In genomic region chr17:16437083-16437482, GRCh38 we compare ENCODE assay signal across 22 cellular contexts. TPM values are rescaled to one million over a fixed set of nuclear protein-coding genes. Genes with fewer than 3 reads are reported as not detected.
A peak's percentile ranks its signal among the peaks of the same experiment; 100 is the strongest.
DNase-seq lines count a peak whose midpoint lies in the region; ATAC-seq and TF ChIP-seq lines count a peak whose summit lies in the region.
"Had no signal": no experiment of that assay in that cellular context is flagged by ENCODE, and none has a peak within 500 bp of the region (broad histone marks: within the 10 kb centered on the region; RNA-seq: fewer than 3 reads in every experiment).

No MANE protein-coding gene starts in this region.

- H3K4me3 ChIP-seq in NB4 (ENCODE audit: low read depth, low read length) = no peak overlapping the region
- H3K4me3 ChIP-seq in osteoblast (ENCODE audit: insufficient read depth, low read length) = no peak overlapping the region
- no peak overlapping the region for H3K4me3 ChIP-seq in adrenal gland
- H3K4me3 ChIP-seq: gastrocnemius medialis, left ventricle myocardium inferior, psoas muscle, vagina had no signal

- H3K4me1 ChIP-seq in osteoblast (ENCODE audit: insufficient read depth, low read length) (peaks cover 27% of the 10 kb centered on the region), adrenal gland (replicated peaks in 1 of 2) (peaks cover 13 to 29% of the 10 kb centered on the region in 2 donors)

- H3K79me2 ChIP-seq in osteoblast (ENCODE audit: insufficient read depth, low read length) = peaks cover 32% of the 10 kb centered on the region

- no peaks in the 10 kb centered on the region for H3K9me3 Mint-ChIP-seq in activated T-cell treated with anti-CD3 and anti-CD28 coated beads, Interleukin-2, amount 50 U/mL, for 72 hours
- H3K9me3 Mint-ChIP-seq in brain = peaks cover 0 to 6% (median 0%) of the 10 kb centered on the region in 5 experiments

- no peak overlapping the region for H3K27ac ChIP-seq in osteoblast (ENCODE audit: low read depth, low read length)
- no peak overlapping the region for H3K27ac ChIP-seq in adrenal gland
- H3K27ac ChIP-seq: epithelial cell of prostate, gastrocnemius medialis, left ventricle myocardium inferior, psoas muscle, vagina, VCaP had no signal

- TF ChIP-seq POLR2A in NB4 (IDR thresholded peaks at IDR 0.05; ENCODE audit: extremely low read depth, insufficient read length) (no peak), adrenal gland (IDR thresholded peaks at IDR 0.05) (no peak)

- H3K9me3 ChIP-seq in osteoblast (ENCODE audit: low read depth, low read length) (no peaks in the 10 kb centered on the region), adrenal gland (replicated peaks in 1 of 3) (no peaks in the 10 kb centered on the region)
- H3K9me3 ChIP-seq: gastrocnemius medialis, left ventricle myocardium inferior, psoas muscle, vagina had no signal

- H3K36me3 ChIP-seq in osteoblast (ENCODE audit: insufficient read depth, low read length) (peaks cover 37% of the 10 kb centered on the region), adrenal gland (replicated peaks in 1 of 2) (peaks cover 0 to 21% of the 10 kb centered on the region in 2 donors)

- peaks cover 28% of the 10 kb centered on the region for H4K20me1 ChIP-seq in osteoblast (ENCODE audit: insufficient read depth, low read length)

- H3K4me2 ChIP-seq in osteoblast (ENCODE audit: insufficient read depth, low read length) = no peak overlapping the region

- peaks cover 49% of the 10 kb centered on the region for H3K4me1 Mint-ChIP-seq in activated T-cell treated with anti-CD3 and anti-CD28 coated beads, Interleukin-2, amount 50 U/mL, for 72 hours (ENCODE audit: low read depth)
- peaks cover 38% of the 10 kb centered on the region for H3K4me1 Mint-ChIP-seq in brain

- H3K27ac Mint-ChIP-seq in activated T-cell treated with anti-CD3 and anti-CD28 coated beads, Interleukin-2, amount 50 U/mL, for 72 hours = peak overlapping the region; percentile 20
- peak overlapping the region in 4 of 5 experiments; percentile 36 to 99 (median 76) for H3K27ac Mint-ChIP-seq in brain

- 65 to 82% (median 67%) methylated on average over 2 of the region's 2 CpGs for WGBS in adrenal gland, 4 donors

- H2AFZ ChIP-seq in osteoblast (ENCODE audit: low read length) = no peak overlapping the region

- ATAC-seq in activated T-cell treated with anti-CD3 and anti-CD28 coated beads, Interleukin-2, amount 50 U/mL, for 72 hours (replicated peaks in 1 of 2) = no peak
- no peak for ATAC-seq in GM18870 (IDR thresholded peaks at IDR 0.05; ENCODE audit: unreplicated experiment)
- ATAC-seq: gastrocnemius medialis, psoas muscle had no signal

- no peak for DNase-seq in activated T-cell treated with anti-CD3 and anti-CD28 coated beads, Interleukin-2, amount 50 U/mL, for 72 hours
- DNase-seq in activated T-cell treated with anti-CD3 and anti-CD28 coated beads, Interleukin-2, amount 50 U/mL, for 1 hour = no peak
- DNase-seq in NB4 (ENCODE audit: low read depth) = peak; percentile 50
- peak; percentile 52 for DNase-seq in osteoblast (ENCODE audit: insufficient read length, low spot score, missing footprints)
- DNase-seq in posterior cingulate gyrus = no peak
- no peak for DNase-seq in adrenal gland
- DNase-seq: activated CD8-positive, alpha-beta memory T cell treated with anti-CD3 and anti-CD28 coated beads, Interleukin-2, amount 50 U/mL, for 48 hours; anterior cingulate cortex; Calu3; gastrocnemius medialis; H7; left ventricle myocardium inferior; NCI-H1436 treated with DMSO at 0.1 percent for 48 hours; NK-92 treated with Interleukin-12 subunit alpha and Interleukin-12 subunit beta, amount 100 ng/mL, for 24 hours; psoas muscle; stimulated activated CD4-positive, alpha-beta T cell treated with anti-CD3 and anti-CD28 coated beads, Interleukin-12 subunit alpha, Interleukin-12 subunit beta, amount 100 ng/mL, for 4 hours; stimulated activated naive CD4-positive, alpha-beta T cell treated with Interleukin-2 at 50 U/mL for 16 hours had no signal

- intact Hi-C loops in posterior cingulate gyrus (cut with DNase I) (loop anchor here (5.0 kb wide), 1 partner anchor 75 kb away; no protein-coding TSS in a partner anchor), adrenal gland (cut with DNase I) (no loop called here)

- TF ChIP-seq CTCF in NB4 (IDR thresholded peaks at IDR 0.05; ENCODE audit: low read depth, low read length) = no peak
- TF ChIP-seq CTCF in brain (conservative IDR thresholded peaks at IDR 0.05) = no peak
- no peak for TF ChIP-seq CTCF in osteoblast (IDR thresholded peaks at IDR 0.05; ENCODE audit: extremely low read depth, low read depth, low read length)
- no peak for TF ChIP-seq CTCF in adrenal gland (IDR thresholded peaks at IDR 0.05)

- no peaks in the 10 kb centered on the region for H3K27me3 ChIP-seq in osteoblast (ENCODE audit: insufficient read depth, low read length)
- H3K27me3 ChIP-seq in adrenal gland = no peaks in the 10 kb centered on the region
- H3K27me3 ChIP-seq: gastrocnemius medialis, vagina had no signal

- no peaks in the 10 kb centered on the region for H3K27me3 Mint-ChIP-seq in activated T-cell treated with anti-CD3 and anti-CD28 coated beads, Interleukin-2, amount 50 U/mL, for 72 hours (ENCODE audit: low read depth)
- H3K27me3 Mint-ChIP-seq in brain = peaks cover 14% of the 10 kb centered on the region

- H3K4me3 Mint-ChIP-seq in activated T-cell treated with anti-CD3 and anti-CD28 coated beads, Interleukin-2, amount 50 U/mL, for 72 hours = no peak overlapping the region
- H3K4me3 Mint-ChIP-seq in brain = peak overlapping the region in 2 of 5 experiments; percentile 11 to 24

- H3K36me3 Mint-ChIP-seq in activated T-cell treated with anti-CD3 and anti-CD28 coated beads, Interleukin-2, amount 50 U/mL, for 72 hours (ENCODE audit: insufficient read depth in 2 of 2) = peaks cover 19 to 30% of the 10 kb centered on the region in 2 donors
- H3K36me3 Mint-ChIP-seq in brain = peaks cover 30% of the 10 kb centered on the region

RNA-seq across cellular contexts. Expression of gene TRPV2, which starts 21.7 kb away (rescaled TPM):
- 10 to 100 TPM; 46.0 to 47.3 TPM for total RNA-seq in activated T-cell treated with anti-CD3 and anti-CD28 coated beads, Interleukin-2, amount 50 U/mL, for 72 hours
- 7.8 TPM for polyA plus RNA-seq in brain (ENCODE audit: insufficient read depth, low read depth, low replicate concordance)
- 62.5 and 71.3 TPM in 2 replicates for total RNA-seq in osteoblast
- total RNA-seq in adrenal gland = 100 to 1,000 TPM in 1 of 8 donors, 10 to 100 TPM in 7; 34.1 to 110 (median 47.3) TPM
- polyA plus RNA-seq in adrenal gland = 10 to 100 TPM; 23.3 to 67.3 (median 61.7) TPM

RNA-seq across cellular contexts. Expression of gene LRRC75A, which starts 54.9 kb away (rescaled TPM):
- total RNA-seq in activated T-cell treated with anti-CD3 and anti-CD28 coated beads, Interleukin-2, amount 50 U/mL, for 72 hours = 1 to 10 TPM; 2.6 to 3.4 TPM
- polyA plus RNA-seq in brain (ENCODE audit: insufficient read depth, low read depth, low replicate concordance) (38.0 TPM), adrenal gland (10 to 100 TPM in 1 of 3 donors, 1 to 10 TPM in 2; 8.6 to 40.1 (median 9.7) TPM)
- total RNA-seq in osteoblast (0.88 and 1.4 TPM in 2 replicates), adrenal gland (10 to 100 TPM in 7 of 8 donors, 1 to 10 TPM in 1; 7.4 to 49.2 (median 25.5) TPM)

RNA-seq across cellular contexts. Expression of gene UBB, which starts 56.2 kb away (rescaled TPM):
- 1,000 to 10,000 TPM in 1 of 2 donors, 100 to 1,000 TPM in 1; 726 to 1,037 TPM for total RNA-seq in activated T-cell treated with anti-CD3 and anti-CD28 coated beads, Interleukin-2, amount 50 U/mL, for 72 hours
- polyA plus RNA-seq in brain (ENCODE audit: insufficient read depth, low read depth, low replicate concordance) (3,999 TPM), adrenal gland (1,000 to 10,000 TPM in 2 of 3 donors, 100 to 1,000 TPM in 1; 588 to 2,867 (median 1,416) TPM)
- total RNA-seq in osteoblast (1,190 and 1,199 TPM in 2 replicates), adrenal gland (1,000 to 10,000 TPM; 1,297 to 2,928 (median 2,139) TPM)

Comparison
In these comparisons a context has a peak if more than half of its experiments do, and no peak if none do; other contexts are left out.
1. DNase-seq: peak in NB4 (single experiment) and osteoblast (single experiment); none in activated T-cell treated with anti-CD3 and anti-CD28 coated beads, Interleukin-2, amount 50 U/mL, for 72 hours (0 of 2), activated T-cell treated with anti-CD3 and anti-CD28 coated beads, Interleukin-2, amount 50 U/mL, for 1 hour (single experiment), posterior cingulate gyrus (0 of 10) and adrenal gland (0 of 7).